In the genomic region with DNA sequence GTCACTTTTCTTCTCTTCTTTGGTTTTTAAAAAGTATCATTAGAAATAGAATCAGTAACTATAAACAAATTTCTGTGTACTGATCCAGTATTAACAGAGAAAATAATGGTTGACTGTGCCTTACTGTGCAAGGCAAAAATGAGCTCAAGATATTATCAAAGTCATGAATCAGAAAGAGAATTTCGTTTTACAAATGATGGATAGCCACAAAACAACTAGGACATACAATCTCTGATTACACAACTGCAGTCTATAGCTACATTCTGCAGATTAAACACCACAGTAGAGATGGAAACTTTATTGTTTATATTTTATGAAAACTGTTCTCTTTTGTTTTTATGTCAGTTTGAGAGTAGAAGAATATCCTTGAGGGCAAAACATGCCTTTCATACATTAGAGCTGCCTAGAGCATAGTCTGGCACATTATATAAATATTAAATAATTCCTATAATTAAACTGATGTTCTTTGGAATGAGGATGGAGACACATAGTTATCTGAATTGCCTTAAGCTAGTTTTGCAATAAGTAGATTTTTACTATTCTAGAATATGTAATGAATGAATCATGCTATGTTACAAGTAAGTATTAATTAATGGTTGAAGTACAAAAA, we compare ENCODE assay signal across 26 cellular contexts.
DNase-seq lines count a peak whose midpoint lies in the region; ATAC-seq, FAIRE-seq and TF ChIP-seq lines count a peak whose summit lies in the region.
"Had no signal": no experiment of that assay in that cellular context is flagged by ENCODE, and none has a peak within 500 bp of the region (broad histone marks: within the 10 kb centered on the region; RNA-seq: fewer than 3 reads in every experiment).

No MANE protein-coding gene starts in this region.

- H4K8ac ChIP-seq in IMR-90 (ENCODE audit: low read depth in 2 of 2, low read length in 2 of 2), result no peak overlapping the region

- H3K14ac ChIP-seq in IMR-90 (replicated peaks; ENCODE audit: low read depth, low read length), result no peak overlapping the region

- H3K9me1 ChIP-seq in IMR-90 (ENCODE audit: insufficient read depth, low read length), result no peaks in the 10 kb centered on the region; the same call in 1 of the 2 replicates

- H3K27ac ChIP-seq in IMR-90 (ENCODE audit: insufficient read depth, low read length), result no peak overlapping the region
- H3K27ac ChIP-seq: C4-2B, SJSA1 had no signal

- H2AFZ ChIP-seq in IMR-90 (replicated peaks; ENCODE audit: low read length, poor library complexity), result no peak overlapping the region

- BruUV-seq in IMR-90 (replicated peaks; lab: Mats Ljungman, UMichigan), result no TSS peak

- H3K9ac ChIP-seq in IMR-90 (ENCODE audit: low read depth, low read length), result no peak overlapping the region

- H3K4me3 ChIP-seq in IMR-90 (ENCODE audit: insufficient read depth, low read depth, low read length) (no peak overlapping the region), bronchial epithelial cell (ENCODE audit: low read depth, low read length) (no peak overlapping the region), fibroblast of villous mesenchyme (ENCODE audit: low read depth, low read length) (no peak overlapping the region)
- H3K4me3 ChIP-seq: K562, SJSA1 had no signal

- no peak overlapping the region for H3K56ac ChIP-seq in IMR-90 (ENCODE audit: extremely low read depth, insufficient read depth, low read length)

- intact Hi-C loops in IMR-90 (cut with micrococcal nuclease), result no loop called here

- H3K79me1 ChIP-seq in IMR-90 (ENCODE audit: low read depth in 1 of 2, low read length in 2 of 2), result no peaks in the 10 kb centered on the region

- POLR2A ChIA-PET in IMR-90 (lab: Charles Lee; ENCODE audit: unreplicated experiment), result no interaction called here

- no peaks in the 10 kb centered on the region for H3K9me3 ChIP-seq in IMR-90 (ENCODE audit: control insufficient read depth, insufficient read depth, low read length)
- H3K9me3 ChIP-seq: Caco-2, SJSA1 had no signal

- H2BK5ac ChIP-seq in IMR-90 (ENCODE audit: low read depth, low read length, poor library complexity, severe bottlenecking), result no peak overlapping the region

- H2BK120ac ChIP-seq in IMR-90 (ENCODE audit: low read depth, low read length), result no peak overlapping the region

- TF ChIP-seq POLR2A in IMR-90 (IDR thresholded peaks at IDR 0.05; ENCODE audit: low read depth, low read length), result no peak

- DNase-seq in IMR-90, result no peak
- peak; percentile 20 for DNase-seq in bronchial epithelial cell (ENCODE audit: low read depth)
- peak; percentile 37 for DNase-seq in fibroblast of villous mesenchyme (ENCODE audit: low read depth)
- DNase-seq in SKM-1 (lab: John Stamatoyannopoulos, UW; ENCODE audit: unreplicated experiment), result no peak
- no peak for DNase-seq in ureter (ENCODE audit: low spot score)
- no peak for DNase-seq in hepatic stellate cell (ENCODE audit: low spot score)
- no peak for DNase-seq in NCI-H1092 (lab: John Stamatoyannopoulos, UW)
- DNase-seq: Caco-2; CD8-positive, alpha-beta T cell; GF-D8; H7; Kasumi-1; NCI-H1105; NCI-H146; NCI-H2029; NCI-H446 treated with DMSO at 0.1 percent for 48 hours; NCI-H526; NCI-H82; NK-92 treated with Interleukin-12 subunit alpha and Interleukin-12 subunit beta, amount 100 ng/mL, for 24 hours; PC-3 had no signal

- no peak overlapping the region for H2AK5ac ChIP-seq in IMR-90 (ENCODE audit: low read depth, low read length)

- no peak overlapping the region for H3K18ac ChIP-seq in IMR-90 (ENCODE audit: low read depth, low read length)

- TF ChIP-seq CTCF in IMR-90 (conservative IDR thresholded peaks at IDR 0.05; ENCODE audit: low read depth, low read length) (no peak), bronchial epithelial cell (IDR thresholded peaks at IDR 0.05; ENCODE audit: insufficient read depth, low read length, severe bottlenecking) (no peak), fibroblast of villous mesenchyme (IDR thresholded peaks at IDR 0.05; ENCODE audit: insufficient read depth, low read depth, low read length) (no peak)

- no peak overlapping the region for H2BK15ac ChIP-seq in IMR-90 (ENCODE audit: low read depth, low read length)

- no peak overlapping the region for H3K4me2 ChIP-seq in IMR-90 (ENCODE audit: low read depth, low read length)

- no peak overlapping the region for H4K91ac ChIP-seq in IMR-90 (ENCODE audit: insufficient read depth, low read depth, low read length)

- CTCF ChIA-PET in IMR-90 (lab: Yijun Ruan, JAX), result no interaction called here

- TF ChIP-seq RAD21 in IMR-90 (IDR thresholded peaks at IDR 0.05; ENCODE audit: low read length), result no peak

- ATAC-seq in IMR-90 (ENCODE audit: low read depth), result peak; percentile 28
- ATAC-seq: CD8-positive, alpha-beta T cell; HepG2; K562; PC-3; Right ventricle myocardium inferior had no signal

- no CpG with 5 or more reads among the region's 1 CpG for WGBS in IMR-90 (ENCODE audit: extremely low coverage in 2 of 2, insufficient read length in 1 of 2), 2 experiments

- dilution Hi-C loops in IMR-90 (cut with HindIII; ENCODE audit: low sequenced_read_pairs, unreplicated experiment), result no loop called here

- peaks cover 2% of the 10 kb centered on the region for H3K4me1 ChIP-seq in IMR-90 (ENCODE audit: control insufficient read depth, insufficient read depth, low read length)
- H3K4me1 ChIP-seq: Caco-2 had no signal

- no peak overlapping the region for H4K5ac ChIP-seq in IMR-90 (ENCODE audit: low read depth, low read length)

- H3K4ac ChIP-seq in IMR-90 (ENCODE audit: low read depth, low read length), result no peak overlapping the region

- no peaks in the 10 kb centered on the region for H4K20me1 ChIP-seq in IMR-90 (ENCODE audit: insufficient read depth, low read length)

- H2AK9ac ChIP-seq in IMR-90 (replicated peaks; ENCODE audit: low read depth, low read length, poor library complexity), result no peak overlapping the region

- no peak overlapping the region for H2BK20ac ChIP-seq in IMR-90 (ENCODE audit: low read depth, low read length)

- no peak for FAIRE-seq in bronchial epithelial cell (lab: Jason Lieb, UNC)
- FAIRE-seq: GM12892, HepG2, K562 had no signal

- H3K27me3 ChIP-seq in IMR-90 (ENCODE audit: control insufficient read depth, insufficient read depth, low read length) (no peaks in the 10 kb centered on the region), bronchial epithelial cell (ENCODE audit: control insufficient read depth, insufficient read depth, low read length) (no peaks in the 10 kb centered on the region)
- H3K27me3 ChIP-seq: SJSA1 had no signal

- no peak overlapping the region for H3K23ac ChIP-seq in IMR-90 (ENCODE audit: low read depth, low read length)

- H3K36me3 ChIP-seq in IMR-90 (ENCODE audit: control insufficient read depth, insufficient read depth, low read length) (no peaks in the 10 kb centered on the region), bronchial epithelial cell (ENCODE audit: control insufficient read depth, insufficient read depth, low read length) (no peaks in the 10 kb centered on the region)
- H3K36me3 ChIP-seq: SJSA1 had no signal

- in situ Hi-C loops in IMR-90 (cut with MboI; ENCODE audit: low sequenced_read_pairs), result no loop called here

TF ChIP-seq in IMR-90, 13 proteins besides CTCF, POLR2A, EP300 and RAD21:
- TF ChIP-seq FOS (IDR thresholded peaks at IDR 0.05; ENCODE audit: low read depth, low read length) (no peak), MAFK (IDR thresholded peaks at IDR 0.05; ENCODE audit: low read depth, low read length) (no peak), ELK1 (IDR thresholded peaks at IDR 0.05; ENCODE audit: borderline replicate concordance, low read depth, low read length) (no peak), RFX5 (IDR thresholded peaks at IDR 0.05; ENCODE audit: low read depth, low read length) (no peak)

Comparison
In these comparisons a context has a peak if more than half of its experiments do, and no peak if none do; other contexts are left out.
1. DNase-seq: peak in bronchial epithelial cell (single experiment) and fibroblast of villous mesenchyme (single experiment); none in IMR-90 (single experiment), SKM-1 (single experiment), ureter (single experiment), hepatic stellate cell (single experiment) and NCI-H1092 (single experiment).